Comparison of ENCODE assay signal across 15 cellular contexts in genomic region chr12:20011200-20011599, GRCh38.
A peak's percentile ranks its signal among the peaks of the same experiment; 100 is the strongest.
DNase-seq lines count a peak whose midpoint lies in the region; ATAC-seq and TF ChIP-seq lines count a peak whose summit lies in the region.
"Had no signal": no experiment of that assay in that cellular context is flagged by ENCODE, and none has a peak within 500 bp of the region (broad histone marks: within the 10 kb centered on the region; RNA-seq: fewer than 3 reads in every experiment).

No MANE protein-coding gene starts in this region.

- H3K9me3 Mint-ChIP-seq in mesothelial cell of epicardium (peaks cover 17% of the 10 kb centered on the region), chondrocyte (ENCODE audit: low read depth) (peaks cover 11% of the 10 kb centered on the region)

- H3K27ac Mint-ChIP-seq in mesothelial cell of epicardium, result peak overlapping the region; percentile 30
- no peak overlapping the region for H3K27ac Mint-ChIP-seq in chondrocyte (ENCODE audit: unreplicated experiment)
- H3K27ac Mint-ChIP-seq: activated CD4-positive, alpha-beta T cell treated with anti-CD3 and anti-CD28 coated beads, Interleukin-2, amount 10 ng/mL, durations not matched to agents 24 days and 14 days had no signal

- DNase-seq in BJ (ENCODE audit: low read depth) (peak; percentile 16), NCI-H1105 treated with DMSO at 0.1 percent for 48 hours (lab: John Stamatoyannopoulos, UW) (peak; percentile 72), dermis blood vessel endothelial cell (peak; percentile 61), mesothelial cell of epicardium (ENCODE audit: low spot score in 2 of 2, unreplicated experiment in 2 of 2) (no peak), testis (no peak), chondrocyte (ENCODE audit: low spot score) (no peak)
- DNase-seq in stimulated activated CD4-positive, alpha-beta T cell treated with anti-CD3 and anti-CD28 coated beads, Interleukin-1b, Interleukin-23, amount 100 ng/mL, for 48 hours, result no peak
- DNase-seq: activated CD4-positive, alpha-beta T cell treated with anti-CD3 and anti-CD28 coated beads, Interleukin-2, amount 10 ng/mL, durations not matched to agents 24 days and 14 days; activated naive CD4-positive, alpha-beta T cell treated with anti-CD3 and anti-CD28 coated beads, Interleukin-2, amount 50 U/mL, for 16 hours; Calu3; MV-4-11; occipital lobe; SJCRH30; stomach had no signal

- H3K36me3 Mint-ChIP-seq in mesothelial cell of epicardium (no peaks in the 10 kb centered on the region), chondrocyte (ENCODE audit: low read depth) (no peaks in the 10 kb centered on the region)

- 28 to 42% methylated on average over 2 of the region's 2 CpGs for WGBS in testis, 2 donors

- no peak for TF ChIP-seq CTCF in BJ (IDR thresholded peaks at IDR 0.05; ENCODE audit: insufficient read depth, low read depth, low read length)
- TF ChIP-seq CTCF in mesothelial cell of epicardium (IDR thresholded peaks at IDR 0.05; ENCODE audit: unreplicated experiment), result no peak
- no peak for TF ChIP-seq CTCF in testis (IDR thresholded peaks at IDR 0.05)
- no peak for TF ChIP-seq CTCF in chondrocyte (IDR thresholded peaks at IDR 0.05)

- CTCF ChIA-PET in BJ (lab: Yijun Ruan, JAX), result interaction anchor here (0.6 to 1.0 kb wide), 2 partner anchors 17 to 97 kb away, joined by 3 to 4 read pairs; no protein-coding TSS in a partner anchor

- H3K9me3 ChIP-seq in testis, result no peaks in the 10 kb centered on the region
- H3K9me3 ChIP-seq: SJCRH30 had no signal

- intact Hi-C loops in testis (cut with DNase I; ENCODE audit: low total_unique reads), result no loop called here

- TF ChIP-seq POLR2A in testis (IDR thresholded peaks at IDR 0.05), result no peak

- POLR2A ChIA-PET in BJ (lab: Charles Lee), result no interaction called here

- no peak for ATAC-seq in GM21825 (IDR thresholded peaks at IDR 0.05; ENCODE audit: unreplicated experiment)

- H3K4me1 ChIP-seq in testis, result no peaks in the 10 kb centered on the region
- H3K4me1 ChIP-seq: SJCRH30 had no signal

- H3K27me3 Mint-ChIP-seq in mesothelial cell of epicardium (ENCODE audit: low read depth), result no peaks in the 10 kb centered on the region
- H3K27me3 Mint-ChIP-seq in chondrocyte (ENCODE audit: low read depth), result no peaks in the 10 kb centered on the region
- H3K27me3 Mint-ChIP-seq: activated CD4-positive, alpha-beta T cell treated with anti-CD3 and anti-CD28 coated beads, Interleukin-2, amount 10 ng/mL, durations not matched to agents 24 days and 14 days had no signal

- no peak overlapping the region for H3K27ac ChIP-seq in testis
- H3K27ac ChIP-seq: SJCRH30, stomach had no signal

- H3K36me3 ChIP-seq in BJ (ENCODE audit: control insufficient read depth, insufficient read depth, low read length) (no peaks in the 10 kb centered on the region), testis (ENCODE audit: low read depth, missing control alignments) (no peaks in the 10 kb centered on the region)
- H3K36me3 ChIP-seq: SJCRH30, stomach had no signal

- H3K4me1 Mint-ChIP-seq in mesothelial cell of epicardium (peaks cover 13% of the 10 kb centered on the region), chondrocyte (ENCODE audit: low read depth) (peaks cover 12% of the 10 kb centered on the region)
- H3K4me1 Mint-ChIP-seq: activated CD4-positive, alpha-beta T cell treated with anti-CD3 and anti-CD28 coated beads, Interleukin-2, amount 10 ng/mL, durations not matched to agents 24 days and 14 days had no signal

- H3K4me3 ChIP-seq in BJ (ENCODE audit: low read depth, low read length) (no peak overlapping the region), testis (no peak overlapping the region)
- H3K4me3 ChIP-seq: SJCRH30, stomach had no signal

- H3K4me3 Mint-ChIP-seq in mesothelial cell of epicardium, result no peak overlapping the region
- no peak overlapping the region for H3K4me3 Mint-ChIP-seq in chondrocyte (ENCODE audit: unreplicated experiment)
- H3K4me3 Mint-ChIP-seq: activated CD4-positive, alpha-beta T cell treated with anti-CD3 and anti-CD28 coated beads, Interleukin-2, amount 10 ng/mL, durations not matched to agents 24 days and 14 days had no signal

- no peaks in the 10 kb centered on the region for H3K27me3 ChIP-seq in BJ (ENCODE audit: control insufficient read depth, insufficient read depth, low read length)
- H3K27me3 ChIP-seq in testis, result no peaks in the 10 kb centered on the region
- H3K27me3 ChIP-seq: SJCRH30, stomach had no signal

Comparison
In these comparisons a context has a peak if more than half of its experiments do, and no peak if none do; other contexts are left out.
1. DNase-seq: peak in BJ (single experiment), NCI-H1105 treated with DMSO at 0.1 percent for 48 hours (single experiment) and dermis blood vessel endothelial cell (single experiment); none in mesothelial cell of epicardium (0 of 2), testis (single experiment), stimulated activated CD4-positive, alpha-beta T cell treated with anti-CD3 and anti-CD28 coated beads, Interleukin-1b, Interleukin-23, amount 100 ng/mL, for 48 hours (single experiment) and chondrocyte (single experiment).